8 cellular contexts compared by ENCODE assay signal in genomic region chr15:63610209-63610841, GRCh38. TPM values are rescaled to one million over a fixed set of nuclear protein-coding genes. Genes with fewer than 3 reads are reported as not detected.
DNase-seq lines count a peak whose midpoint lies in the region; ATAC-seq, FAIRE-seq and TF ChIP-seq lines count a peak whose summit lies in the region.

No MANE protein-coding gene starts in this region.

- H3K27me3 ChIP-seq in right lobe of liver: no peaks in the 10 kb centered on the region

- DNase-seq in GM12892 (ENCODE audit: insufficient read length): peak; percentile 58
- DNase-seq in NCI-H510A treated with DMSO at 0.1 percent for 48 hours (lab: John Stamatoyannopoulos, UW): peak; percentile 52
- peak; percentile 67 to 68 for DNase-seq in activated CD4-positive, alpha-beta T cell treated with anti-CD3 and anti-CD28 coated beads for 24 hours (ENCODE audit: low read depth in 2 of 2)
- DNase-seq in coronary artery (ENCODE audit: low spot score): no peak
- no peak for DNase-seq in right lobe of liver
- peak; percentile 69 for DNase-seq in stimulated activated CD4-positive, alpha-beta T cell treated with anti-CD3 and anti-CD28 coated beads, Interleukin-4, amount 100 ng/mL, for 1 hour

- H3K36me3 ChIP-seq in right lobe of liver: peaks cover 0 to 42% (median 4%) of the 10 kb centered on the region in 4 donors

- TF ChIP-seq POLR2A in GM12892 (IDR thresholded peaks at IDR 0.05; ENCODE audit: low read depth, low read length): no peak
- TF ChIP-seq POLR2A in right lobe of liver (IDR thresholded peaks at IDR 0.05): no peak

- peak overlapping the region; percentile 39 to 67 for H3K27ac ChIP-seq in coronary artery
- no peak overlapping the region for H3K27ac ChIP-seq in right lobe of liver

- 5% methylated on average over 6 of the region's 6 CpGs for WGBS in right lobe of liver (ENCODE audit: insufficient coverage, low coverage, low lambda C conversion rate, missing lambda C conversion rate)

- TF ChIP-seq CTCF in coronary artery (IDR thresholded peaks at IDR 0.05) (peak; percentile 47), right lobe of liver (IDR thresholded peaks at IDR 0.05) (peak; percentile 64 to 73 (median 70))

- FAIRE-seq in GM12892 (lab: Jason Lieb, UNC): peak; percentile 93

- peak; percentile 52 for ATAC-seq in HG03139 (IDR thresholded peaks at IDR 0.05; ENCODE audit: unreplicated experiment)
- ATAC-seq in right lobe of liver: peak; percentile 83 to 92 (median 88)
- ATAC-seq in HG03520 (IDR thresholded peaks at IDR 0.05; ENCODE audit: unreplicated experiment): no peak

- H3K4me1 ChIP-seq in right lobe of liver: peaks cover 0 to 6% (median 2%) of the 10 kb centered on the region in 4 donors

- intact Hi-C loops in right lobe of liver (cut with DNase I): no loop called here

- H3K9me3 ChIP-seq in right lobe of liver: no peaks in the 10 kb centered on the region

- H3K4me3 ChIP-seq in coronary artery: no peak overlapping the region
- H3K4me3 ChIP-seq in right lobe of liver: no peak overlapping the region

RNA-seq across cellular contexts. Expression of gene FBXL22, which starts 13.1 kb away (rescaled TPM):
- 0.40 TPM for polyA plus RNA-seq in GM12892 (2012; ENCODE audit: missing spikeins)
- total RNA-seq in right lobe of liver: under 1 TPM in 4 of 6 experiments, not detected in 2; 0.26 to 0.56 (median 0.44) TPM

Comparison
In these comparisons a context has a peak if more than half of its experiments do, and no peak if none do; other contexts are left out.
1. DNase-seq: peak in GM12892 (single experiment), NCI-H510A treated with DMSO at 0.1 percent for 48 hours (single experiment), activated CD4-positive, alpha-beta T cell treated with anti-CD3 and anti-CD28 coated beads for 24 hours (2 of 2) and stimulated activated CD4-positive, alpha-beta T cell treated with anti-CD3 and anti-CD28 coated beads, Interleukin-4, amount 100 ng/mL, for 1 hour (single experiment); none in coronary artery (single experiment) and right lobe of liver (0 of 3).
2. H3K27ac ChIP-seq: peak in coronary artery (2 of 2); none in right lobe of liver (0 of 3).